Comparison of ENCODE assay signal across 13 cellular contexts in genomic region chr7:111853231-111853990, GRCh38.
A peak's percentile ranks its signal among the peaks of the same experiment; 100 is the strongest.
DNase-seq lines count a peak whose midpoint lies in the region; ATAC-seq and TF ChIP-seq lines count a peak whose summit lies in the region.
"Had no signal": no experiment of that assay in that cellular context is flagged by ENCODE, and none has a peak within 500 bp of the region (broad histone marks: within the 10 kb centered on the region; RNA-seq: fewer than 3 reads in every experiment).

No MANE protein-coding gene starts in this region.

- TF ChIP-seq CTCF in 22Rv1 (IDR thresholded peaks at IDR 0.05): peak; percentile 51
- peak; percentile 5 for TF ChIP-seq CTCF in GM12864 (IDR thresholded peaks at IDR 0.05; ENCODE audit: low read depth, low read length, missing control alignments)

- peaks cover 4 to 14% of the 10 kb centered on the region in 2 donors for H3K27me3 Mint-ChIP-seq in CD8-positive, alpha-beta memory T cell

- H3K4me3 ChIP-seq in GM12864 (ENCODE audit: low read depth, low read length) (no peak overlapping the region), H7 (ENCODE audit: insufficient read depth, low read depth, low read length) (no peak overlapping the region), HAP-1 (no peak overlapping the region)
- H3K4me3 ChIP-seq in CD8-positive, alpha-beta memory T cell (ENCODE audit: low read length): no peak overlapping the region
- H3K4me3 ChIP-seq: adrenal gland, psoas muscle had no signal

- in situ Hi-C loops in HAP-1 (cut with MboI; ENCODE audit: low sequenced_read_pairs): no loop called here

- DNase-seq in GM12864 (ENCODE audit: low read depth) (no peak), OCI-M1 (lab: John Stamatoyannopoulos, UW) (peak; percentile 1), H7 (no peak), HAP-1 (ENCODE audit: low spot score in 2 of 2) (no peak)
- no peak for DNase-seq in CD8-positive, alpha-beta memory T cell
- DNase-seq: adrenal gland, NCI-H1092, NCI-H69, psoas muscle had no signal

- no peak overlapping the region for H3K27ac Mint-ChIP-seq in CD8-positive, alpha-beta memory T cell
- H3K27ac Mint-ChIP-seq: T-helper 1 cell treated with Interleukin-12 subunit alpha and Interleukin-12 subunit beta and Interleukin-4 antibody, amounts not matched to agents 30 μg/mL and 1 μg/mL, for 36 hours had no signal

- H3K27me3 ChIP-seq in H7 (ENCODE audit: control insufficient read depth, insufficient read depth, low read length) (no peaks in the 10 kb centered on the region), HAP-1 (ENCODE audit: low read depth) (0 out of 2 replicates have a peak, but pooled peaks cover 2% of the 10 kb centered on the region)
- H3K27me3 ChIP-seq in CD8-positive, alpha-beta memory T cell (ENCODE audit: insufficient read depth, low read length, poor library complexity, severe bottlenecking): no peaks in the 10 kb centered on the region
- H3K27me3 ChIP-seq: adrenal gland had no signal

- no peak overlapping the region for H3K4me3 Mint-ChIP-seq in CD8-positive, alpha-beta memory T cell
- H3K4me3 Mint-ChIP-seq: T-helper 1 cell treated with Interleukin-12 subunit alpha and Interleukin-12 subunit beta and Interleukin-4 antibody, amounts not matched to agents 30 μg/mL and 1 μg/mL, for 36 hours had no signal

- H3K36me3 Mint-ChIP-seq in CD8-positive, alpha-beta memory T cell: peaks cover 0 to 1% (median 0%) of the 10 kb centered on the region in 3 donors

- H3K36me3 ChIP-seq in H7 (replicated peaks; ENCODE audit: control insufficient read depth, insufficient read depth, low read length): no peaks in the 10 kb centered on the region
- H3K36me3 ChIP-seq in HAP-1 (replicated peaks): no peaks in the 10 kb centered on the region
- no peaks in the 10 kb centered on the region for H3K36me3 ChIP-seq in CD8-positive, alpha-beta memory T cell (ENCODE audit: insufficient read depth, low read length)
- H3K36me3 ChIP-seq: adrenal gland had no signal

- H3K9me3 ChIP-seq in HAP-1: no peaks in the 10 kb centered on the region
- H3K9me3 ChIP-seq in CD8-positive, alpha-beta memory T cell (ENCODE audit: low read length): no peaks in the 10 kb centered on the region
- H3K9me3 ChIP-seq: adrenal gland, psoas muscle had no signal

- peak; percentile 54 for ATAC-seq in esophagus mucosa
- ATAC-seq in GM21825 (IDR thresholded peaks at IDR 0.05; ENCODE audit: unreplicated experiment): no peak
- ATAC-seq: psoas muscle had no signal

- CTCF ChIA-PET in CD8-positive, alpha-beta memory T cell (lab: Charles Lee): interaction anchor here (1.1 kb wide), 1 partner anchor 22 kb away, joined by 3 read pairs; no protein-coding TSS in a partner anchor

- no peaks in the 10 kb centered on the region for H3K4me1 ChIP-seq in HAP-1
- H3K4me1 ChIP-seq in CD8-positive, alpha-beta memory T cell (ENCODE audit: insufficient read depth, low read length): no peaks in the 10 kb centered on the region
- H3K4me1 ChIP-seq: adrenal gland, psoas muscle had no signal

- peaks cover 0 to 10% (median 6%) of the 10 kb centered on the region in 5 donors for H3K9me3 Mint-ChIP-seq in CD8-positive, alpha-beta memory T cell
- H3K9me3 Mint-ChIP-seq: T-helper 1 cell treated with Interleukin-12 subunit alpha and Interleukin-12 subunit beta and Interleukin-4 antibody, amounts not matched to agents 30 μg/mL and 1 μg/mL, for 36 hours had no signal

- no peak overlapping the region for H3K27ac ChIP-seq in 22Rv1
- no peak overlapping the region for H3K27ac ChIP-seq in CD8-positive, alpha-beta memory T cell (ENCODE audit: low read depth, low read length)
- H3K27ac ChIP-seq: adrenal gland, psoas muscle had no signal

- POLR2A ChIA-PET in CD8-positive, alpha-beta memory T cell (lab: Charles Lee): no interaction called here

- no peaks in the 10 kb centered on the region for H3K4me1 Mint-ChIP-seq in CD8-positive, alpha-beta memory T cell
